In the genomic region with DNA sequence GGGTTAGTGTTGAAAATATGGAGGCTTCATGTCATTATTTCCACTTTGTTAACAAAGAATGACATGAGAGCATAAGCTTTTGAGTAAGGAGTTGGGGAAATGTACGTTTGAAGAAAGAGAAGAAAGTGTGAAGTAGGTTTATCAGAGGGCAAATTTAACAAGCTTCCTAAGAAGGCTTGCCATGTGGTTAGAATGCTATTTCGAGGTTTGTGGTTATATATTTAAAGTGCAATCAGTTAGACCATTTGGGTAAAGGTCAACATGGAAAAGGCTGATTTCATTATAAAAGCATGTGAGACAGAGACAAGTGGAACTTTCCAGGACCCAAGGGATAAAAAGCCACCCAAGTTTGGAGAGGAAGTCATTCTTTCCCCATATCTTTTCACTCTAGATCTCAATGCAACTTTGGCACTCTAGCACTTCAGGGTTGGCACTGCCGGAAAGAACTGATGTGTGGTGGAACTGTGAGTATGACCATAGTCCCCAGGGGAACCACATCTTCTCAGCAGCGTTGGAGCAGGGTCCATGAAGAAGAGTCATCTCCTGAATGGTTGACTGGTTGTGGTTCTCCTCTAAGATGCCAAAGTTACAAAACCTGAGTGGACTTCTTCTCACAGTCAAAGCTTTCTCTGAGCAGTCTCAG, we compare ENCODE assay signal across 13 cellular contexts.
A peak's percentile ranks its signal among the peaks of the same experiment; 100 is the strongest.
DNase-seq lines count a peak whose midpoint lies in the region; ATAC-seq and TF ChIP-seq lines count a peak whose summit lies in the region.
"Had no signal": no experiment of that assay in that cellular context is flagged by ENCODE, and none has a peak within 500 bp of the region (broad histone marks: within the 10 kb centered on the region; RNA-seq: fewer than 3 reads in every experiment).

No MANE protein-coding gene starts in this region.

- no peaks in the 10 kb centered on the region for H3K27me3 ChIP-seq in upper lobe of right lung
- H3K27me3 ChIP-seq: right lobe of liver had no signal

- no peak for TF ChIP-seq CTCF in upper lobe of right lung (IDR thresholded peaks at IDR 0.05)

- H3K36me3 Mint-ChIP-seq in activated naive CD4-positive, alpha-beta T cell treated with anti-CD3 and anti-CD28 coated beads, Interleukin-2, amount 50 U/mL, for 72 hours = peaks cover 21 to 37% of the 10 kb centered on the region in 2 donors

- ATAC-seq in activated naive CD4-positive, alpha-beta T cell treated with anti-CD3 and anti-CD28 coated beads, Interleukin-2, amount 50 U/mL, for 72 hours = peak; percentile 84 to 87
- ATAC-seq in upper lobe of right lung (peak; percentile 50), HG02678 (IDR thresholded peaks at IDR 0.05; ENCODE audit: unreplicated experiment) (no peak)
- ATAC-seq: right lobe of liver had no signal

- DNase-seq in stimulated activated CD4-positive, alpha-beta T cell treated with anti-CD3 and anti-CD28 coated beads, Interleukin-12 subunit alpha, Interleukin-12 subunit beta, amount 100 ng/mL, for 48 hours (ENCODE audit: low read depth in 2 of 3, low spot score in 1 of 3) = peak in 2 of 3 donors; percentile 32 to 50
- DNase-seq in stimulated activated CD4-positive, alpha-beta T cell treated with anti-CD3 and anti-CD28 coated beads, Interleukin-4, amount 100 ng/mL, for 1 hour = no peak
- DNase-seq in LoVo (ENCODE audit: low spot score) (peak; percentile 2), upper lobe of right lung (no peak), NCI-H1092 treated with DMSO at 0.1 percent for 48 hours (lab: John Stamatoyannopoulos, UW) (no peak), NCI-H2227 treated with DMSO at 0.1 percent for 48 hours (lab: John Stamatoyannopoulos, UW) (no peak)
- no peak for DNase-seq in activated naive CD4-positive, alpha-beta T cell treated with anti-CD3 and anti-CD28 coated beads, Interleukin-2, amount 50 U/mL, for 72 hours (ENCODE audit: low spot score in 2 of 2)
- DNase-seq: NK-92 treated with Interleukin-12 subunit alpha and Interleukin-12 subunit beta, amount 100 ng/mL, for 24 hours; right lobe of liver; substantia nigra; WERI-Rb-1 had no signal

- H3K9me3 Mint-ChIP-seq in activated naive CD4-positive, alpha-beta T cell treated with anti-CD3 and anti-CD28 coated beads, Interleukin-2, amount 50 U/mL, for 72 hours = peaks cover 13 to 27% of the 10 kb centered on the region in 2 donors

- no peaks in the 10 kb centered on the region for H3K36me3 ChIP-seq in upper lobe of right lung
- H3K36me3 ChIP-seq: right lobe of liver, WERI-Rb-1 had no signal

- no peak overlapping the region for H3K4me3 ChIP-seq in upper lobe of right lung
- H3K4me3 ChIP-seq: right lobe of liver had no signal

- intact Hi-C loops in upper lobe of right lung (cut with DNase I) = no loop called here

- H3K9me3 ChIP-seq in upper lobe of right lung = no peaks in the 10 kb centered on the region
- H3K9me3 ChIP-seq: right lobe of liver had no signal

- H3K27ac ChIP-seq in upper lobe of right lung = no peak overlapping the region
- H3K27ac ChIP-seq: KMS-11, right lobe of liver, WERI-Rb-1 had no signal

- H3K27ac Mint-ChIP-seq in activated naive CD4-positive, alpha-beta T cell treated with anti-CD3 and anti-CD28 coated beads, Interleukin-2, amount 50 U/mL, for 72 hours = peak overlapping the region; percentile 65 to 89

- no peaks in the 10 kb centered on the region for H3K4me1 ChIP-seq in upper lobe of right lung
- H3K4me1 ChIP-seq: right lobe of liver had no signal

Comparison
In these comparisons a context has a peak if more than half of its experiments do, and no peak if none do; other contexts are left out.
1. DNase-seq: peak in stimulated activated CD4-positive, alpha-beta T cell treated with anti-CD3 and anti-CD28 coated beads, Interleukin-12 subunit alpha, Interleukin-12 subunit beta, amount 100 ng/mL, for 48 hours (2 of 3) and LoVo (single experiment); none in stimulated activated CD4-positive, alpha-beta T cell treated with anti-CD3 and anti-CD28 coated beads, Interleukin-4, amount 100 ng/mL, for 1 hour (single experiment), activated naive CD4-positive, alpha-beta T cell treated with anti-CD3 and anti-CD28 coated beads, Interleukin-2, amount 50 U/mL, for 72 hours (0 of 2), upper lobe of right lung (single experiment), NCI-H1092 treated with DMSO at 0.1 percent for 48 hours (single experiment) and NCI-H2227 treated with DMSO at 0.1 percent for 48 hours (single experiment).